Comparison of ENCODE assay signal across 35 cellular contexts in the genomic region with DNA sequence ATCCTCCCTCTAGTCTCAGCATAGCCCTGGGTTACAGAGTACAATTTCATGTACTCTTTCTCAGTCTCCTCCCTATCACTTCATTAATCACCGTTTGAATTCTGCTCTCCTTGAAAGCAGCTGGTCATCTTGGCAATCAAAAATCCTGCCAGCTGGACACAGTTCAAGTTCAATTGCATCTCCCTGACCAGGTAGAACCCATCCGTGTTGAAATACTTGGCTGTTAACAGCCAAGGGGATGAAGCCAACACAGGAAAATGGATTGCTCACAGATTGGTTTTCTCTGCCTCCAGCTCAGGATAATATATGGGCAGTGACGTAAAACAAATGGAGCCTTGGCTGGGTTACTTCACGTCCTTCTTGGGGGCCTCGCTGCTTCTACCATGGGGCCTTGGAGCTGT. TPM values are rescaled to one million over a fixed set of nuclear protein-coding genes. Genes with fewer than 3 reads are reported as not detected.
DNase-seq lines count a peak whose midpoint lies in the region; ATAC-seq, FAIRE-seq and TF ChIP-seq lines count a peak whose summit lies in the region.
"Had no signal": no experiment of that assay in that cellular context is flagged by ENCODE, and none has a peak within 500 bp of the region (broad histone marks: within the 10 kb centered on the region; RNA-seq: fewer than 3 reads in every experiment).

No MANE protein-coding gene starts in this region.

- H3K9ac ChIP-seq in fibroblast of lung (ENCODE audit: insufficient read depth, low read length), result no peak overlapping the region

- H2AFZ ChIP-seq in fibroblast of lung (ENCODE audit: low read length), result no peak overlapping the region
- H2AFZ ChIP-seq: GM23338 had no signal

- H3K4me1 ChIP-seq in fibroblast of lung (ENCODE audit: control insufficient read depth, extremely low read depth, insufficient read depth, low read length) (no peaks in the 10 kb centered on the region), pancreas (no peaks in the 10 kb centered on the region), upper lobe of right lung (no peaks in the 10 kb centered on the region)
- H3K4me1 ChIP-seq: prostate gland, SJCRH30, transverse colon had no signal

- intact Hi-C loops in pancreas (cut with DNase I) (no loop called here), upper lobe of right lung (cut with DNase I) (no loop called here)

- FAIRE-seq in pancreas (lab: Jason Lieb, UNC), result no peak
- FAIRE-seq: colon had no signal

- no peaks in the 10 kb centered on the region for H3K79me2 ChIP-seq in fibroblast of lung (ENCODE audit: control insufficient read depth, insufficient read depth, low read length)

- H3K9me3 ChIP-seq in fibroblast of lung (ENCODE audit: control insufficient read depth, insufficient read depth, low read depth, low read length) (no peaks in the 10 kb centered on the region), pancreas (no peaks in the 10 kb centered on the region), upper lobe of right lung (no peaks in the 10 kb centered on the region)
- H3K9me3 ChIP-seq: MG63, neutrophil, prostate gland, SJCRH30, transverse colon had no signal

- no peak overlapping the region for H3K4me3 ChIP-seq in fibroblast of lung (replicated peaks in 1 of 4; ENCODE audit: control extremely low read depth in 1 of 4, insufficient read depth in 1 of 4, low read depth in 3 of 4, low read length in 4 of 4)
- no peak overlapping the region for H3K4me3 ChIP-seq in pancreas
- no peak overlapping the region for H3K4me3 ChIP-seq in upper lobe of right lung
- H3K4me3 ChIP-seq: GM23338, MG63, prostate gland, SJCRH30, transverse colon had no signal

- H4K20me1 ChIP-seq in fibroblast of lung (ENCODE audit: control insufficient read depth, extremely low read depth, insufficient read depth, low read length), result no peaks in the 10 kb centered on the region

- no peaks in the 10 kb centered on the region for H3K27me3 ChIP-seq in fibroblast of lung (ENCODE audit: control insufficient read depth, insufficient read depth, low read length)
- no peaks in the 10 kb centered on the region for H3K27me3 ChIP-seq in pancreas
- no peaks in the 10 kb centered on the region for H3K27me3 ChIP-seq in upper lobe of right lung
- H3K27me3 ChIP-seq: brain microvascular endothelial cell, MG63, neutrophil, SJCRH30, transverse colon had no signal

- no peak overlapping the region for H3K4me2 ChIP-seq in fibroblast of lung (ENCODE audit: extremely low read depth, insufficient read depth, low read length)
- H3K4me2 ChIP-seq: GM23338 had no signal

- no peak for TF ChIP-seq CTCF in fibroblast of lung (conservative IDR thresholded peaks at IDR 0.05 in 1 of 2, IDR thresholded peaks at IDR 0.05 in 1 of 2; ENCODE audit: low read depth in 1 of 2, low read length in 2 of 2)
- TF ChIP-seq CTCF in pancreas (IDR thresholded peaks at IDR 0.05), result no peak
- no peak for TF ChIP-seq CTCF in upper lobe of right lung (IDR thresholded peaks at IDR 0.05)

- DNase-seq in NCI-H446 treated with DMSO at 0.1 percent for 48 hours (lab: John Stamatoyannopoulos, UW) (peak; percentile 86), SHP77 treated with DMSO at 0.1 percent for 48 hours (lab: John Stamatoyannopoulos, UW) (peak; percentile 25), fibroblast of lung (ENCODE audit: low read depth in 2 of 2) (peak; percentile 23 to 68), pancreas (peak in 2 of 6 donors; percentile 35 to 56), upper lobe of right lung (no peak), NOMO-1 treated with DMSO at 0.1 percent for 48 hours (lab: John Stamatoyannopoulos, UW; ENCODE audit: unreplicated experiment) (no peak)
- DNase-seq: activated CD4-positive, alpha-beta T cell treated with anti-CD3 and anti-CD28 coated beads for 4 hours; activated CD8-positive, alpha-beta T cell treated with anti-CD3 and anti-CD28 coated beads, Interleukin-2, amount 10 ng/mL, durations not matched to agents 7 days and 5 days; activated naive CD4-positive, alpha-beta T cell treated with anti-CD3 and anti-CD28 coated beads for 36 hours; brain microvascular endothelial cell; DMS53; effector CD4-positive, alpha-beta T cell; head of caudate nucleus; islet precursor cell; KG1; left ventricle myocardium superior; MG63; naive B cell; NCI-H1105; NCI-H187 treated with DMSO at 0.1 percent for 48 hours; NCI-H2171; NCI-H526; SJCRH30; stimulated activated CD4-positive, alpha-beta T cell treated with anti-CD3 and anti-CD28 coated beads, Interleukin-4, amount 100 ng/mL, for 24 hours; SW 1271; transverse colon; WERI-Rb-1 had no signal

- H3K36me3 ChIP-seq in fibroblast of lung (ENCODE audit: control insufficient read depth, insufficient read depth, low read length), result no peaks in the 10 kb centered on the region
- H3K36me3 ChIP-seq in pancreas, result no peaks in the 10 kb centered on the region
- H3K36me3 ChIP-seq in upper lobe of right lung, result no peaks in the 10 kb centered on the region
- H3K36me3 ChIP-seq: brain microvascular endothelial cell, MG63, prostate gland, SJCRH30, transverse colon had no signal

- ATAC-seq in pancreas (peak; percentile 31 to 82 (median 34)), HG02759 (IDR thresholded peaks at IDR 0.05; ENCODE audit: unreplicated experiment) (no peak), upper lobe of right lung (no peak), HG03457 (IDR thresholded peaks at IDR 0.05; ENCODE audit: unreplicated experiment) (no peak)
- ATAC-seq: activated CD8-positive, alpha-beta T cell treated with anti-CD3 and anti-CD28 coated beads, Interleukin-2, amount 10 ng/mL, durations not matched to agents 7 days and 5 days; left ventricle myocardium superior; Panc1; sciatic nerve had no signal

- no peak overlapping the region for H3K27ac ChIP-seq in fibroblast of lung (ENCODE audit: insufficient read depth, low read length)
- H3K27ac ChIP-seq in pancreas, result no peak overlapping the region
- H3K27ac ChIP-seq in upper lobe of right lung, result no peak overlapping the region
- H3K27ac ChIP-seq: brain microvascular endothelial cell, neutrophil, prostate gland, SJCRH30, WERI-Rb-1 had no signal

- 19 to 36% methylated on average over 5 of the region's 5 CpGs for WGBS in pancreas, 2 donors

RNA-seq across cellular contexts. Expression of a gene that starts 55.1 kb away (rescaled TPM):
- total RNA-seq in fibroblast of lung (1.3 and 1.7 TPM in 2 replicates), pancreas (10 to 100 TPM in 2 of 6 donors, 1 to 10 TPM in 4; 6.0 to 18.1 (median 7.9) TPM), upper lobe of right lung (26.0 TPM)
- polyA plus RNA-seq in fibroblast of lung (1.6 and 1.8 TPM in 2 replicates), pancreas (1 to 10 TPM; 3.5 to 7.6 TPM)
- 1.4 and 1.6 TPM in 2 replicates for polyA plus RNA-seq in fibroblast of lung (2012)
- polyA minus RNA-seq in fibroblast of lung (ENCODE audit: low replicate concordance), result 0.35 and 0.93 TPM in 2 replicates

Comparison
In these comparisons a context has a peak if more than half of its experiments do, and no peak if none do; other contexts are left out.
1. DNase-seq: peak in NCI-H446 treated with DMSO at 0.1 percent for 48 hours (single experiment), SHP77 treated with DMSO at 0.1 percent for 48 hours (single experiment) and fibroblast of lung (2 of 2); none in upper lobe of right lung (single experiment) and NOMO-1 treated with DMSO at 0.1 percent for 48 hours (single experiment).
2. ATAC-seq: peak in pancreas (4 of 4); none in HG02759 (single experiment), upper lobe of right lung (single experiment) and HG03457 (single experiment).